ENCODE assay signal across 25 cellular contexts in genomic region chr1:152566681-152567080, GRCh38. TPM values are rescaled to one million over a fixed set of nuclear protein-coding genes. Genes with fewer than 3 reads are reported as not detected.
"Had no signal": no experiment of that assay in that cellular context is flagged by ENCODE, and none has a peak within 500 bp of the region (broad histone marks: within the 10 kb centered on the region; RNA-seq: fewer than 3 reads in every experiment).

Gene LCE3E (minus strand): TSS chr1:152566780. CDS start chr1:152566208, 572 bp downstream.

- ATAC-seq: body of pancreas, left lung, T-helper 17 cell had no signal

- H3K36me3 Mint-ChIP-seq: activated CD4-positive, alpha-beta memory T cell treated with anti-CD3 and anti-CD28 coated beads for 36 hours; memory B cell had no signal

- H3K4me3 Mint-ChIP-seq: activated B cell treated with CpG ODN at 0.5 μM for 24 hours; activated CD4-positive, alpha-beta memory T cell treated with anti-CD3 and anti-CD28 coated beads for 36 hours; memory B cell; T-helper 17 cell had no signal

- H3K9me3 ChIP-seq: body of pancreas, thyroid gland, vagina had no signal

- H3K27ac Mint-ChIP-seq: activated B cell treated with CpG ODN at 0.5 μM for 24 hours; activated CD4-positive, alpha-beta memory T cell treated with anti-CD3 and anti-CD28 coated beads for 36 hours; activated T-helper 2 cell treated with anti-CD3 and anti-CD28 coated beads, Interferon-gamma antibody, Interleukin-2, Interleukin-4, amounts not matched to agents 10 μg/mL and 5 μg/mL and 100 μg/mL, durations not matched to agents 14 hours and 24 hours and 36 hours; memory B cell; T-helper 17 cell had no signal

- H3K27ac ChIP-seq: body of pancreas, dorsolateral prefrontal cortex, left lung, spleen, thyroid gland, vagina had no signal

- H3K27me3 ChIP-seq: body of pancreas, left lung, thyroid gland, vagina had no signal

- H3K4me3 ChIP-seq: body of pancreas, dorsolateral prefrontal cortex, left lung, spleen, thyroid gland, vagina had no signal

- H3K4me1 ChIP-seq: body of pancreas, left lung, spleen, thyroid gland, vagina had no signal

- DNase-seq: activated B cell treated with CpG ODN at 0.5 μM for 24 hours; activated CD4-positive, alpha-beta memory T cell treated with anti-CD3 and anti-CD28 coated beads for 36 hours; activated CD4-positive, alpha-beta T cell treated with anti-CD3 and anti-CD28 coated beads for 4 hours; activated naive CD4-positive, alpha-beta T cell treated with Interleukin-2 at 50 U/mL for 16 hours; activated T-cell treated with anti-CD3 and anti-CD28 coated beads, Interleukin-2, amount 50 U/mL, for 1 hour; body of pancreas; central memory CD4-positive, alpha-beta T cell; dorsolateral prefrontal cortex; left lung; occipital lobe; posterior cingulate gyrus; spleen; stimulated activated CD4-positive, alpha-beta T cell treated with anti-CD3 and anti-CD28 coated beads, Interleukin-4, amount 100 ng/mL, for 4 hours; stimulated activated naive CD4-positive, alpha-beta T cell; T-helper 17 cell; thyroid gland had no signal

- H3K36me3 ChIP-seq: left lung, spleen, thyroid gland, vagina had no signal

- H3K4me1 Mint-ChIP-seq: activated B cell treated with CpG ODN at 0.5 μM for 24 hours, memory B cell, T-helper 17 cell had no signal

RNA-seq across cellular contexts. Expression of gene LCE3E, which starts in this region (rescaled TPM):
- total RNA-seq: activated B cell treated with CpG ODN at 0.5 μM for 24 hours; activated CD4-positive, alpha-beta memory T cell treated with anti-CD3 and anti-CD28 coated beads for 36 hours; activated T-helper 2 cell treated with anti-CD3 and anti-CD28 coated beads, Interferon-gamma antibody, Interleukin-2, Interleukin-4, amounts not matched to agents 10 μg/mL and 5 μg/mL and 100 μg/mL, durations not matched to agents 14 hours and 24 hours and 36 hours; body of pancreas; dorsolateral prefrontal cortex; epithelial cell of proximal tubule; frontal cortex; kidney epithelial cell; left lung; mononuclear cell; occipital lobe; renal cortical epithelial cell; spleen; subcutaneous adipose tissue; T-helper 17 cell; thyroid gland had no signal
